Comparison of ENCODE assay signal across 31 cellular contexts in the genomic region with DNA sequence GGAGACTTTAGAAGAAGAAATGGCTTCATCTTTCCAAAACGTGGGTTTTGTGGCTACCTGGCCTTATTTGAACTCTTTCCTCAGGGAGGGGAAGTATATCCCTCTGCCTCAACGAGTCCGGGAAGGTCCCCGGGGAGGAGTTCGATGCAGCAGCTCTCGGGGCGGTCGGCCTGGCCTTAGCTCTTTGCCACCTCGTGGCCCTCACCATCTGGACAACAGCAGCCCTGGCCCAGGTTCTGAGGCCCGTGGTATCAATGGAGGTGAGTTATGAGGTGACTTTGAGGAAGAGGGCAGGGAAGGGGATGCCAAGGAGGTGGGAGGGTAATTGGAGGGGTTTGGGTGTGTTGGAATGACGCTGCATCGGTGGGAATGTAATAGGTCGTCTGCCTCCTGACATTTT. TPM values are rescaled to one million over a fixed set of nuclear protein-coding genes. Genes with fewer than 3 reads are reported as not detected.
DNase-seq lines count a peak whose midpoint lies in the region; ATAC-seq, FAIRE-seq and TF ChIP-seq lines count a peak whose summit lies in the region.
"Had no signal": no experiment of that assay in that cellular context is flagged by ENCODE, and none has a peak within 500 bp of the region (broad histone marks: within the 10 kb centered on the region; RNA-seq: fewer than 3 reads in every experiment).

No MANE protein-coding gene starts in this region.

- peaks cover 34% of the 10 kb centered on the region for H3K4me1 Mint-ChIP-seq in activated T-cell treated with anti-CD3 and anti-CD28 coated beads, Interleukin-2, amount 50 U/mL, for 24 hours (ENCODE audit: low read depth)
- peaks cover 29% of the 10 kb centered on the region for H3K4me1 Mint-ChIP-seq in stimulated activated naive CD8-positive, alpha-beta T cell treated with anti-CD3 and anti-CD28 coated beads, Interleukin-15, Interleukin-2, amounts not matched to agents 100 ng/mL and 50 ng/mL, for 24 hours (ENCODE audit: low read depth)
- peaks cover 8% of the 10 kb centered on the region for H3K4me1 Mint-ChIP-seq in endodermal cell

- peaks cover 100% of the 10 kb centered on the region for H3K36me3 Mint-ChIP-seq in activated T-cell treated with anti-CD3 and anti-CD28 coated beads, Interleukin-2, amount 50 U/mL, for 24 hours (ENCODE audit: low read depth)
- peaks cover 89% of the 10 kb centered on the region for H3K36me3 Mint-ChIP-seq in stimulated activated naive CD8-positive, alpha-beta T cell treated with anti-CD3 and anti-CD28 coated beads, Interleukin-15, Interleukin-2, amounts not matched to agents 100 ng/mL and 50 ng/mL, for 24 hours (ENCODE audit: low read depth)
- H3K36me3 Mint-ChIP-seq in endodermal cell (ENCODE audit: low read depth) = peaks cover 93% of the 10 kb centered on the region

- no peak overlapping the region for H3K9ac ChIP-seq in endodermal cell (ENCODE audit: extremely low read depth, low read length, poor library complexity, severe bottlenecking)
- H3K9ac ChIP-seq: GM23248 had no signal

- no peak overlapping the region for H3K27ac ChIP-seq in endodermal cell (ENCODE audit: low read depth, low read length)
- H3K27ac ChIP-seq: 22Rv1, C4-2B, GM23248, PC-9 had no signal

- H3K27me3 Mint-ChIP-seq in activated T-cell treated with anti-CD3 and anti-CD28 coated beads, Interleukin-2, amount 50 U/mL, for 24 hours = no peaks in the 10 kb centered on the region
- H3K27me3 Mint-ChIP-seq in stimulated activated naive CD8-positive, alpha-beta T cell treated with anti-CD3 and anti-CD28 coated beads, Interleukin-15, Interleukin-2, amounts not matched to agents 100 ng/mL and 50 ng/mL, for 24 hours = no peaks in the 10 kb centered on the region
- H3K27me3 Mint-ChIP-seq in endodermal cell (ENCODE audit: insufficient read depth) = no peaks in the 10 kb centered on the region
- H3K27me3 Mint-ChIP-seq: B cell had no signal

- H3K36me3 ChIP-seq in endodermal cell (ENCODE audit: control insufficient read depth, insufficient read depth, low read length) = peaks cover 97% of the 10 kb centered on the region

- no peak overlapping the region for H3K4me3 ChIP-seq in endodermal cell (ENCODE audit: low read length)
- H3K4me3 ChIP-seq: GM23248, HAP-1, PC-9 had no signal

- H3K4me1 ChIP-seq in endodermal cell (ENCODE audit: control insufficient read depth, insufficient read depth, low read length) = no peaks in the 10 kb centered on the region
- H3K4me1 ChIP-seq: HAP-1 had no signal

- H3K9me3 ChIP-seq in endodermal cell (ENCODE audit: control insufficient read depth, low read length) = no peaks in the 10 kb centered on the region
- H3K9me3 ChIP-seq: HAP-1 had no signal

- H3K27me3 ChIP-seq in endodermal cell (ENCODE audit: control insufficient read depth, insufficient read depth, low read length, poor library complexity, severe bottlenecking) = no peaks in the 10 kb centered on the region

- peak overlapping the region; percentile 64 for H3K27ac Mint-ChIP-seq in activated T-cell treated with anti-CD3 and anti-CD28 coated beads, Interleukin-2, amount 50 U/mL, for 24 hours
- peak overlapping the region; percentile 71 for H3K27ac Mint-ChIP-seq in stimulated activated naive CD8-positive, alpha-beta T cell treated with anti-CD3 and anti-CD28 coated beads, Interleukin-15, Interleukin-2, amounts not matched to agents 100 ng/mL and 50 ng/mL, for 24 hours
- peak overlapping the region; percentile 20 for H3K27ac Mint-ChIP-seq in endodermal cell
- H3K27ac Mint-ChIP-seq: B cell; CD8-positive, alpha-beta T cell; HFFc6 had no signal

- no peak for TF ChIP-seq CTCF in endodermal cell (conservative IDR thresholded peaks at IDR 0.05)

- intact Hi-C loops in left ventricle myocardium superior (cut with micrococcal nuclease) = no loop called here

- no peaks in the 10 kb centered on the region for H3K9me3 Mint-ChIP-seq in activated T-cell treated with anti-CD3 and anti-CD28 coated beads, Interleukin-2, amount 50 U/mL, for 24 hours
- no peaks in the 10 kb centered on the region for H3K9me3 Mint-ChIP-seq in stimulated activated naive CD8-positive, alpha-beta T cell treated with anti-CD3 and anti-CD28 coated beads, Interleukin-15, Interleukin-2, amounts not matched to agents 100 ng/mL and 50 ng/mL, for 24 hours
- H3K9me3 Mint-ChIP-seq in endodermal cell = no peaks in the 10 kb centered on the region
- H3K9me3 Mint-ChIP-seq: CD8-positive, alpha-beta T cell; HFFc6 had no signal

- DNase-seq in activated T-cell treated with anti-CD3 and anti-CD28 coated beads, Interleukin-2, amount 50 U/mL, for 24 hours = no peak
- no peak for DNase-seq in activated T-cell treated with anti-CD3 and anti-CD28 coated beads, Interleukin-2, amount 50 U/mL, for 1 hour
- DNase-seq in stimulated activated naive CD8-positive, alpha-beta T cell treated with anti-CD3 and anti-CD28 coated beads, Interleukin-15, Interleukin-2, amounts not matched to agents 100 U/mL and 50 U/mL, for 24 hours = no peak
- no peak for DNase-seq in endodermal cell
- DNase-seq in RCC 7860 (ENCODE audit: low spot score) = no peak
- DNase-seq in left ventricle myocardium superior = no peak
- DNase-seq: CD8-positive, alpha-beta T cell; DND-41; GM23248; HFFc6; NCI-H1048; NCI-H1417; NCI-H1694; NCI-H2029 treated with DMSO at 0.1 percent for 48 hours; NCI-H446 treated with DMSO at 0.1 percent for 48 hours; NCI-H526; NCI-H82; NK-92 treated with Interleukin-12 subunit alpha and Interleukin-12 subunit beta, amount 100 ng/mL, for 24 hours; RPMI8226; SHP77 had no signal

- no peak overlapping the region for H3K4me3 Mint-ChIP-seq in activated T-cell treated with anti-CD3 and anti-CD28 coated beads, Interleukin-2, amount 50 U/mL, for 24 hours
- H3K4me3 Mint-ChIP-seq in stimulated activated naive CD8-positive, alpha-beta T cell treated with anti-CD3 and anti-CD28 coated beads, Interleukin-15, Interleukin-2, amounts not matched to agents 100 ng/mL and 50 ng/mL, for 24 hours = no peak overlapping the region
- H3K4me3 Mint-ChIP-seq in endodermal cell = no peak overlapping the region
- H3K4me3 Mint-ChIP-seq: B cell; CD8-positive, alpha-beta T cell; HFFc6 had no signal

- no peak for ATAC-seq in stimulated activated naive CD8-positive, alpha-beta T cell treated with anti-CD3 and anti-CD28 coated beads, Interleukin-15, Interleukin-2, amounts not matched to agents 100 U/mL and 50 U/mL, for 24 hours
- no peak for ATAC-seq in GM21723 (IDR thresholded peaks at IDR 0.05; ENCODE audit: unreplicated experiment)
- ATAC-seq in left ventricle myocardium superior = no peak
- ATAC-seq: CD8-positive, alpha-beta T cell had no signal

- 86 to 98% methylated on average over 9 to 11 of the region's 13 CpGs for WGBS in endodermal cell (ENCODE audit: insufficient coverage in 1 of 2, insufficient read length in 1 of 2), 2 experiments

- FAIRE-seq in RCC 7860 (lab: Jason Lieb, UNC) = no peak
- FAIRE-seq: GM12892, GM19239, HTR-8/SVneo had no signal

RNA-seq across cellular contexts. Expression of a gene that starts 7.7 kb away (rescaled TPM):
- total RNA-seq in endodermal cell (100 to 1,000 TPM; 242 to 264 TPM), left ventricle myocardium superior (55.3 TPM)
- 249 TPM for polyA plus RNA-seq in endodermal cell (2013, experiment 1 of 2)
- polyA plus RNA-seq in endodermal cell (2013, experiment 2 of 2) = 202 TPM

RNA-seq across cellular contexts. Expression of a gene that starts 15.6 kb away (rescaled TPM):
- total RNA-seq in endodermal cell (100 to 1,000 TPM; 158 to 165 TPM), left ventricle myocardium superior (254 TPM)
- polyA plus RNA-seq in endodermal cell (2013, experiment 1 of 2) = 116 TPM
- polyA plus RNA-seq in endodermal cell (2013, experiment 2 of 2) = 105 TPM

RNA-seq across cellular contexts. Expression of a gene that starts 33.1 kb away (rescaled TPM):
- total RNA-seq in endodermal cell (10 to 100 TPM; 56.5 to 63.4 TPM), left ventricle myocardium superior (46.1 TPM)
- 42.6 TPM for polyA plus RNA-seq in endodermal cell (2013, experiment 1 of 2)
- polyA plus RNA-seq in endodermal cell (2013, experiment 2 of 2) = 33.7 TPM

RNA-seq across cellular contexts. Expression of a gene that starts 47.8 kb away (rescaled TPM):
- 1 to 10 TPM; 4.7 to 7.7 TPM for total RNA-seq in endodermal cell
- polyA plus RNA-seq in endodermal cell (2013, experiment 1 of 2) = 2.2 TPM
- 3.7 TPM for polyA plus RNA-seq in endodermal cell (2013, experiment 2 of 2)
- total RNA-seq in left ventricle myocardium superior = 0.45 TPM
- total RNA-seq: SK-MEL-5 had no signal

Comparison
In these comparisons a context has a peak if more than half of its experiments do, and no peak if none do; other contexts are left out.
1. H3K27ac Mint-ChIP-seq: peak in every context shown above with its lines; median percentile 71 in stimulated activated naive CD8-positive, alpha-beta T cell treated with anti-CD3 and anti-CD28 coated beads, Interleukin-15, Interleukin-2, amounts not matched to agents 100 ng/mL and 50 ng/mL, for 24 hours; 64 in activated T-cell treated with anti-CD3 and anti-CD28 coated beads, Interleukin-2, amount 50 U/mL, for 24 hours; 20 in endodermal cell.